Comparison of ENCODE assay signal across 1 cellular context in the genomic region with DNA sequence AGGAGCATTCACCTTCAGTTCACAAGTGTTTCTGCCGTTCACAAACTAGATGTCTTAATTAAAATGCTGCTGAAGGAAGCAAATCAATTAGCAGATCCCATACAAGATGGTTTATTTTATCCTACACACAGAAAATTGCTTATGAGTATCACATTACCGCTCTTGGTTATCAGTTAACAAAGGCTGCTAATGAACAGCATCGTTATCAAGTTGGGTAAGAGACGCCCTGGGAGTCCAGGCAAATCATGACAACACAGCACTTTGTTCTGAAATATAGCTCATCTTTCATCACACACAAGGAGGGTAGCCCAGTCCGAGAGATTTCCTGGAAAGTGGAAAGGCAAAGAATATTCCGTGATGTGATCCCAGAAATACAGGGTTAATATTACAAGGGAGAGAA.
TF ChIP-seq lines count a peak whose summit lies in the region.

No MANE protein-coding gene starts in this region.

TF ChIP-seq in K562, 482 proteins besides CTCF, POLR2A, EP300 and RAD21 (continued from another document and continues in another):
- TF ChIP-seq, protein P1, sequence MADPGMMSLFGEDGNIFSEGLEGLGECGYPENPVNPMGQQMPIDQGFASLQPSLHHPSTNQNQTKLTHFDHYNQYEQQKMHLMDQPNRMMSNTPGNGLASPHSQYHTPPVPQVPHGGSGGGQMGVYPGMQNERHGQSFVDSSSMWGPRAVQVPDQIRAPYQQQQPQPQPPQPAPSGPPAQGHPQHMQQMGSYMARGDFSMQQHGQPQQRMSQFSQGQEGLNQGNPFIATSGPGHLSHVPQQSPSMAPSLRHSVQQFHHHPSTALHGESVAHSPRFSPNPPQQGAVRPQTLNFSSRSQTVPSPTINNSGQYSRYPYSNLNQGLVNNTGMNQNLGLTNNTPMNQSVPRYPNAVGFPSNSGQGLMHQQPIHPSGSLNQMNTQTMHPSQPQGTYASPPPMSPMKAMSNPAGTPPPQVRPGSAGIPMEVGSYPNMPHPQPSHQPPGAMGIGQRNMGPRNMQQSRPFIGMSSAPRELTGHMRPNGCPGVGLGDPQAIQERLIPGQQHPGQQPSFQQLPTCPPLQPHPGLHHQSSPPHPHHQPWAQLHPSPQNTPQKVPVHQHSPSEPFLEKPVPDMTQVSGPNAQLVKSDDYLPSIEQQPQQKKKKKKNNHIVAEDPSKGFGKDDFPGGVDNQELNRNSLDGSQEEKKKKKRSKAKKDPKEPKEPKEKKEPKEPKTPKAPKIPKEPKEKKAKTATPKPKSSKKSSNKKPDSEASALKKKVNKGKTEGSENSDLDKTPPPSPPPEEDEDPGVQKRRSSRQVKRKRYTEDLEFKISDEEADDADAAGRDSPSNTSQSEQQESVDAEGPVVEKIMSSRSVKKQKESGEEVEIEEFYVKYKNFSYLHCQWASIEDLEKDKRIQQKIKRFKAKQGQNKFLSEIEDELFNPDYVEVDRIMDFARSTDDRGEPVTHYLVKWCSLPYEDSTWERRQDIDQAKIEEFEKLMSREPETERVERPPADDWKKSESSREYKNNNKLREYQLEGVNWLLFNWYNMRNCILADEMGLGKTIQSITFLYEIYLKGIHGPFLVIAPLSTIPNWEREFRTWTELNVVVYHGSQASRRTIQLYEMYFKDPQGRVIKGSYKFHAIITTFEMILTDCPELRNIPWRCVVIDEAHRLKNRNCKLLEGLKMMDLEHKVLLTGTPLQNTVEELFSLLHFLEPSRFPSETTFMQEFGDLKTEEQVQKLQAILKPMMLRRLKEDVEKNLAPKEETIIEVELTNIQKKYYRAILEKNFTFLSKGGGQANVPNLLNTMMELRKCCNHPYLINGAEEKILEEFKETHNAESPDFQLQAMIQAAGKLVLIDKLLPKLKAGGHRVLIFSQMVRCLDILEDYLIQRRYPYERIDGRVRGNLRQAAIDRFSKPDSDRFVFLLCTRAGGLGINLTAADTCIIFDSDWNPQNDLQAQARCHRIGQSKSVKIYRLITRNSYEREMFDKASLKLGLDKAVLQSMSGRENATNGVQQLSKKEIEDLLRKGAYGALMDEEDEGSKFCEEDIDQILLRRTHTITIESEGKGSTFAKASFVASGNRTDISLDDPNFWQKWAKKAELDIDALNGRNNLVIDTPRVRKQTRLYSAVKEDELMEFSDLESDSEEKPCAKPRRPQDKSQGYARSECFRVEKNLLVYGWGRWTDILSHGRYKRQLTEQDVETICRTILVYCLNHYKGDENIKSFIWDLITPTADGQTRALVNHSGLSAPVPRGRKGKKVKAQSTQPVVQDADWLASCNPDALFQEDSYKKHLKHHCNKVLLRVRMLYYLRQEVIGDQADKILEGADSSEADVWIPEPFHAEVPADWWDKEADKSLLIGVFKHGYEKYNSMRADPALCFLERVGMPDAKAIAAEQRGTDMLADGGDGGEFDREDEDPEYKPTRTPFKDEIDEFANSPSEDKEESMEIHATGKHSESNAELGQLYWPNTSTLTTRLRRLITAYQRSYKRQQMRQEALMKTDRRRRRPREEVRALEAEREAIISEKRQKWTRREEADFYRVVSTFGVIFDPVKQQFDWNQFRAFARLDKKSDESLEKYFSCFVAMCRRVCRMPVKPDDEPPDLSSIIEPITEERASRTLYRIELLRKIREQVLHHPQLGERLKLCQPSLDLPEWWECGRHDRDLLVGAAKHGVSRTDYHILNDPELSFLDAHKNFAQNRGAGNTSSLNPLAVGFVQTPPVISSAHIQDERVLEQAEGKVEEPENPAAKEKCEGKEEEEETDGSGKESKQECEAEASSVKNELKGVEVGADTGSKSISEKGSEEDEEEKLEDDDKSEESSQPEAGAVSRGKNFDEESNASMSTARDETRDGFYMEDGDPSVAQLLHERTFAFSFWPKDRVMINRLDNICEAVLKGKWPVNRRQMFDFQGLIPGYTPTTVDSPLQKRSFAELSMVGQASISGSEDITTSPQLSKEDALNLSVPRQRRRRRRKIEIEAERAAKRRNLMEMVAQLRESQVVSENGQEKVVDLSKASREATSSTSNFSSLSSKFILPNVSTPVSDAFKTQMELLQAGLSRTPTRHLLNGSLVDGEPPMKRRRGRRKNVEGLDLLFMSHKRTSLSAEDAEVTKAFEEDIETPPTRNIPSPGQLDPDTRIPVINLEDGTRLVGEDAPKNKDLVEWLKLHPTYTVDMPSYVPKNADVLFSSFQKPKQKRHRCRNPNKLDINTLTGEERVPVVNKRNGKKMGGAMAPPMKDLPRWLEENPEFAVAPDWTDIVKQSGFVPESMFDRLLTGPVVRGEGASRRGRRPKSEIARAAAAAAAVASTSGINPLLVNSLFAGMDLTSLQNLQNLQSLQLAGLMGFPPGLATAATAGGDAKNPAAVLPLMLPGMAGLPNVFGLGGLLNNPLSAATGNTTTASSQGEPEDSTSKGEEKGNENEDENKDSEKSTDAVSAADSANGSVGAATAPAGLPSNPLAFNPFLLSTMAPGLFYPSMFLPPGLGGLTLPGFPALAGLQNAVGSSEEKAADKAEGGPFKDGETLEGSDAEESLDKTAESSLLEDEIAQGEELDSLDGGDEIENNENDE (IDR thresholded peaks at IDR 0.05; ENCODE audit: low read depth, low read length): no peak
- no peak for TF ChIP-seq BMI1 (IDR thresholded peaks at IDR 0.05; ENCODE audit: low read length)
- no peak for TF ChIP-seq JUND (IDR thresholded peaks at IDR 0.05; ENCODE audit: borderline replicate concordance, low read depth, low read length)
- peak; percentile 12; the same call in 2 of the 3 replicates for TF ChIP-seq JUND (tag; IDR thresholded peaks at IDR 0.05; ENCODE audit: borderline replicate concordance, low read depth, low read length)
- TF ChIP-seq TRIM28 (IDR thresholded peaks at IDR 0.05): no peak
- TF ChIP-seq, protein P2, sequence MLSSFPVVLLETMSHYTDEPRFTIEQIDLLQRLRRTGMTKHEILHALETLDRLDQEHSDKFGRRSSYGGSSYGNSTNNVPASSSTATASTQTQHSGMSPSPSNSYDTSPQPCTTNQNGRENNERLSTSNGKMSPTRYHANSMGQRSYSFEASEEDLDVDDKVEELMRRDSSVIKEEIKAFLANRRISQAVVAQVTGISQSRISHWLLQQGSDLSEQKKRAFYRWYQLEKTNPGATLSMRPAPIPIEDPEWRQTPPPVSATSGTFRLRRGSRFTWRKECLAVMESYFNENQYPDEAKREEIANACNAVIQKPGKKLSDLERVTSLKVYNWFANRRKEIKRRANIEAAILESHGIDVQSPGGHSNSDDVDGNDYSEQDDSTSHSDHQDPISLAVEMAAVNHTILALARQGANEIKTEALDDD (IDR thresholded peaks at IDR 0.05): 0 out of 2 replicates have a peak, but pooled peaks have one; percentile 45
- peak; percentile 61 for TF ChIP-seq TEAD4 (IDR thresholded peaks at IDR 0.05; ENCODE audit: low read length)
- TF ChIP-seq TEAD4 (CRISPR knock-in tag; IDR thresholded peaks at IDR 0.05; ENCODE audit: borderline replicate concordance): no peak
- TF ChIP-seq ZNF316 (IDR thresholded peaks at IDR 0.05): peak; percentile 96
- no peak for TF ChIP-seq ZNF764 (CRISPR knock-in tag; IDR thresholded peaks at IDR 0.05; ENCODE audit: low read depth)
- TF ChIP-seq SOX6 (IDR thresholded peaks at IDR 0.05): peak; percentile 66; the same call in 1 of the 2 replicates
- no peak for TF ChIP-seq SIN3A (IDR thresholded peaks at IDR 0.05; ENCODE audit: borderline replicate concordance in 2 of 2, control insufficient read depth in 1 of 2, low read depth in 2 of 2, low read length in 2 of 2)
- TF ChIP-seq MCM7 (IDR thresholded peaks at IDR 0.05): no peak
- TF ChIP-seq ZFP36 (IDR thresholded peaks at IDR 0.05; ENCODE audit: low read depth, low read length, partially characterized antibody): peak; percentile 21
- TF ChIP-seq, protein P3, sequence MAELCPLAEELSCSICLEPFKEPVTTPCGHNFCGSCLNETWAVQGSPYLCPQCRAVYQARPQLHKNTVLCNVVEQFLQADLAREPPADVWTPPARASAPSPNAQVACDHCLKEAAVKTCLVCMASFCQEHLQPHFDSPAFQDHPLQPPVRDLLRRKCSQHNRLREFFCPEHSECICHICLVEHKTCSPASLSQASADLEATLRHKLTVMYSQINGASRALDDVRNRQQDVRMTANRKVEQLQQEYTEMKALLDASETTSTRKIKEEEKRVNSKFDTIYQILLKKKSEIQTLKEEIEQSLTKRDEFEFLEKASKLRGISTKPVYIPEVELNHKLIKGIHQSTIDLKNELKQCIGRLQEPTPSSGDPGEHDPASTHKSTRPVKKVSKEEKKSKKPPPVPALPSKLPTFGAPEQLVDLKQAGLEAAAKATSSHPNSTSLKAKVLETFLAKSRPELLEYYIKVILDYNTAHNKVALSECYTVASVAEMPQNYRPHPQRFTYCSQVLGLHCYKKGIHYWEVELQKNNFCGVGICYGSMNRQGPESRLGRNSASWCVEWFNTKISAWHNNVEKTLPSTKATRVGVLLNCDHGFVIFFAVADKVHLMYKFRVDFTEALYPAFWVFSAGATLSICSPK (IDR thresholded peaks at IDR 0.05; ENCODE audit: borderline replicate concordance): no peak
- TF ChIP-seq, protein P4, sequence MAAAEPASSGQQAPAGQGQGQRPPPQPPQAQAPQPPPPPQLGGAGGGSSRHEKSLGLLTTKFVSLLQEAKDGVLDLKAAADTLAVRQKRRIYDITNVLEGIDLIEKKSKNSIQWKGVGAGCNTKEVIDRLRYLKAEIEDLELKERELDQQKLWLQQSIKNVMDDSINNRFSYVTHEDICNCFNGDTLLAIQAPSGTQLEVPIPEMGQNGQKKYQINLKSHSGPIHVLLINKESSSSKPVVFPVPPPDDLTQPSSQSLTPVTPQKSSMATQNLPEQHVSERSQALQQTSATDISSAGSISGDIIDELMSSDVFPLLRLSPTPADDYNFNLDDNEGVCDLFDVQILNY (CRISPR knock-in tag; IDR thresholded peaks at IDR 0.05): no peak
- TF ChIP-seq RCOR1 (IDR thresholded peaks at IDR 0.05; ENCODE audit: borderline replicate concordance in 1 of 2, low read depth in 2 of 2, low read length in 2 of 2): peak in 1 of 2 experiments; percentile 60; a peak in 1 of 4 replicates
- no peak for TF ChIP-seq ZNF76 (CRISPR knock-in tag; IDR thresholded peaks at IDR 0.05; ENCODE audit: borderline replicate concordance)
- TF ChIP-seq ELF2 (CRISPR knock-in tag; IDR thresholded peaks at IDR 0.05): no peak
- TF ChIP-seq, protein P5, sequence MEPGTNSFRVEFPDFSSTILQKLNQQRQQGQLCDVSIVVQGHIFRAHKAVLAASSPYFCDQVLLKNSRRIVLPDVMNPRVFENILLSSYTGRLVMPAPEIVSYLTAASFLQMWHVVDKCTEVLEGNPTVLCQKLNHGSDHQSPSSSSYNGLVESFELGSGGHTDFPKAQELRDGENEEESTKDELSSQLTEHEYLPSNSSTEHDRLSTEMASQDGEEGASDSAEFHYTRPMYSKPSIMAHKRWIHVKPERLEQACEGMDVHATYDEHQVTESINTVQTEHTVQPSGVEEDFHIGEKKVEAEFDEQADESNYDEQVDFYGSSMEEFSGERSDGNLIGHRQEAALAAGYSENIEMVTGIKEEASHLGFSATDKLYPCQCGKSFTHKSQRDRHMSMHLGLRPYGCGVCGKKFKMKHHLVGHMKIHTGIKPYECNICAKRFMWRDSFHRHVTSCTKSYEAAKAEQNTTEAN (CRISPR knock-in tag; IDR thresholded peaks at IDR 0.05): no peak
- TF ChIP-seq TAF15 (IDR thresholded peaks at IDR 0.05; ENCODE audit: low read depth, low read length): no peak
- TF ChIP-seq MCM2 (IDR thresholded peaks at IDR 0.05; ENCODE audit: low read depth): no peak
- TF ChIP-seq, protein P6, sequence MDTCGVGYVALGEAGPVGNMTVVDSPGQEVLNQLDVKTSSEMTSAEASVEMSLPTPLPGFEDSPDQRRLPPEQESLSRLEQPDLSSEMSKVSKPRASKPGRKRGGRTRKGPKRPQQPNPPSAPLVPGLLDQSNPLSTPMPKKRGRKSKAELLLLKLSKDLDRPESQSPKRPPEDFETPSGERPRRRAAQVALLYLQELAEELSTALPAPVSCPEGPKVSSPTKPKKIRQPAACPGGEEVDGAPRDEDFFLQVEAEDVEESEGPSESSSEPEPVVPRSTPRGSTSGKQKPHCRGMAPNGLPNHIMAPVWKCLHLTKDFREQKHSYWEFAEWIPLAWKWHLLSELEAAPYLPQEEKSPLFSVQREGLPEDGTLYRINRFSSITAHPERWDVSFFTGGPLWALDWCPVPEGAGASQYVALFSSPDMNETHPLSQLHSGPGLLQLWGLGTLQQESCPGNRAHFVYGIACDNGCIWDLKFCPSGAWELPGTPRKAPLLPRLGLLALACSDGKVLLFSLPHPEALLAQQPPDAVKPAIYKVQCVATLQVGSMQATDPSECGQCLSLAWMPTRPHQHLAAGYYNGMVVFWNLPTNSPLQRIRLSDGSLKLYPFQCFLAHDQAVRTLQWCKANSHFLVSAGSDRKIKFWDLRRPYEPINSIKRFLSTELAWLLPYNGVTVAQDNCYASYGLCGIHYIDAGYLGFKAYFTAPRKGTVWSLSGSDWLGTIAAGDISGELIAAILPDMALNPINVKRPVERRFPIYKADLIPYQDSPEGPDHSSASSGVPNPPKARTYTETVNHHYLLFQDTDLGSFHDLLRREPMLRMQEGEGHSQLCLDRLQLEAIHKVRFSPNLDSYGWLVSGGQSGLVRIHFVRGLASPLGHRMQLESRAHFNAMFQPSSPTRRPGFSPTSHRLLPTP (IDR thresholded peaks at IDR 0.05; ENCODE audit: borderline replicate concordance, extremely low read depth, insufficient read length): no peak
- TF ChIP-seq LEF1 (IDR thresholded peaks at IDR 0.05): peak; percentile 25; the same call in 1 of the 2 replicates
- TF ChIP-seq DACH1 (IDR thresholded peaks at IDR 0.05; ENCODE audit: partially characterized antibody): peak; percentile 52
- TF ChIP-seq PRPF4 (IDR thresholded peaks at IDR 0.05; ENCODE audit: insufficient read depth, low read depth, low read length, poor library complexity, severe bottlenecking): no peak
- TF ChIP-seq TCF7 (IDR thresholded peaks at IDR 0.05; ENCODE audit: borderline replicate concordance): no peak
- TF ChIP-seq, protein P7, sequence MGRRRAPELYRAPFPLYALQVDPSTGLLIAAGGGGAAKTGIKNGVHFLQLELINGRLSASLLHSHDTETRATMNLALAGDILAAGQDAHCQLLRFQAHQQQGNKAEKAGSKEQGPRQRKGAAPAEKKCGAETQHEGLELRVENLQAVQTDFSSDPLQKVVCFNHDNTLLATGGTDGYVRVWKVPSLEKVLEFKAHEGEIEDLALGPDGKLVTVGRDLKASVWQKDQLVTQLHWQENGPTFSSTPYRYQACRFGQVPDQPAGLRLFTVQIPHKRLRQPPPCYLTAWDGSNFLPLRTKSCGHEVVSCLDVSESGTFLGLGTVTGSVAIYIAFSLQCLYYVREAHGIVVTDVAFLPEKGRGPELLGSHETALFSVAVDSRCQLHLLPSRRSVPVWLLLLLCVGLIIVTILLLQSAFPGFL (CRISPR knock-in tag; IDR thresholded peaks at IDR 0.05): no peak
- no peak for TF ChIP-seq NONO (IDR thresholded peaks at IDR 0.05; ENCODE audit: low read depth in 2 of 2, low read length in 1 of 2)
- 0 out of 2 replicates have a peak, but pooled peaks have one; percentile 28 for TF ChIP-seq LCOR (CRISPR knock-in tag; IDR thresholded peaks at IDR 0.05)
- TF ChIP-seq TAL1 (IDR thresholded peaks at IDR 0.05): peak; percentile 57
- TF ChIP-seq CBFA2T3 (IDR thresholded peaks at IDR 0.05): peak; percentile 74
- no peak for TF ChIP-seq EP400 (IDR thresholded peaks at IDR 0.05)
